Comparison of ENCODE assay signal across 8 cellular contexts in genomic region chr4:122003335-122003734, GRCh38.
DNase-seq lines count a peak whose midpoint lies in the region; ATAC-seq and TF ChIP-seq lines count a peak whose summit lies in the region.

No MANE protein-coding gene starts in this region.

- ATAC-seq in HG02588 (IDR thresholded peaks at IDR 0.05; ENCODE audit: unreplicated experiment), result peak; percentile 69

- peak; percentile 53 for DNase-seq in AG20443 (ENCODE audit: low spot score)
- peak; percentile 14 for DNase-seq in GM13976 (ENCODE audit: low spot score)
- DNase-seq in NB4 (ENCODE audit: low read depth), result peak; percentile 51
- peak; percentile 32 to 37 for DNase-seq in activated T-cell treated with anti-CD3 and anti-CD28 coated beads, Interleukin-2, amount 50 U/mL, for 48 hours
- DNase-seq in left kidney (ENCODE audit: low read depth, low spot score), result peak; percentile 35
- no peak for DNase-seq in anterior cingulate cortex (lab: John Stamatoyannopoulos, UW)
- DNase-seq in NCI-H2171 (lab: John Stamatoyannopoulos, UW), result no peak

- no peak overlapping the region for H3K4me3 ChIP-seq in NB4 (ENCODE audit: low read depth, low read length)

- in situ Hi-C loops in GM13976 (cut with MboI; ENCODE audit: low sequenced_read_pairs, unreplicated experiment), result no loop called here

- TF ChIP-seq POLR2A in NB4 (IDR thresholded peaks at IDR 0.05; ENCODE audit: extremely low read depth, insufficient read length), result no peak

- TF ChIP-seq CTCF in GM13976 (IDR thresholded peaks at IDR 0.05; ENCODE audit: borderline replicate concordance, control extremely low read depth, extremely low read depth, insufficient read depth, missing control alignments) (no peak), NB4 (IDR thresholded peaks at IDR 0.05; ENCODE audit: low read depth, low read length) (peak; percentile 42)

Comparison
In these comparisons a context has a peak if more than half of its experiments do, and no peak if none do; other contexts are left out.
1. DNase-seq: peak in AG20443 (single experiment), GM13976 (single experiment), NB4 (single experiment), activated T-cell treated with anti-CD3 and anti-CD28 coated beads, Interleukin-2, amount 50 U/mL, for 48 hours (2 of 2) and left kidney (single experiment); none in anterior cingulate cortex (0 of 58) and NCI-H2171 (single experiment).